13 cellular contexts compared by ENCODE assay signal in the genomic region with DNA sequence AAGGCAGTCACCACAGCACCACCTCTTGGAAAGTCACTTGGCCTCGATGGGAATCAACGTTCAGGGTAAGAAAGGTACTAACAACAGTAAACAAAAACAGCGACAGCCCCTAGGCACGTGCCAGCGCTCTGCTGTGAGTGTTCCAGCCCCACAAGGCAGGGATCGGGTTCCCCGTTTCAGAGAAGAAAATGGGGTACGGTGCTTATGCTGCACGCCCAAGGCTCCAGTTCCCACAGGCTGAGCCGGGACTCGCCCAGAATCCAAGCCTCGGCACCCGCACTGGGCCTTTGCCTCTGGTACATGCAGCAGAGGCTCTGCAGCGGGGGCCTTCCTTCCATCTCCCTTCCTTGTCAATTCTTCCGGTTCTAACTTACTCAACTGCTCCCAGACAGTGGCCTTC. TPM values are rescaled to one million over a fixed set of nuclear protein-coding genes. Genes with fewer than 3 reads are reported as not detected.
DNase-seq lines count a peak whose midpoint lies in the region; ATAC-seq lines count a peak whose summit lies in the region.
"Had no signal": no experiment of that assay in that cellular context is flagged by ENCODE, and none has a peak within 500 bp of the region (broad histone marks: within the 10 kb centered on the region; RNA-seq: fewer than 3 reads in every experiment).

No MANE protein-coding gene starts in this region.

- H3K9me3 Mint-ChIP-seq in activated naive CD8-positive, alpha-beta T cell treated with anti-CD3 and anti-CD28 coated beads for 36 hours, result no peaks in the 10 kb centered on the region
- H3K9me3 Mint-ChIP-seq in stimulated activated naive B cell treated with anti-CD40 and anti-IgM and Interleukin-4, amounts not matched to agents 10 μg/mL and 1 μg/mL and 100 μg/mL, for 72 hours, result no peaks in the 10 kb centered on the region

- no peak for ATAC-seq in Right ventricle myocardium superior (ENCODE audit: poor library complexity)
- ATAC-seq in left lobe of liver, result no peak
- ATAC-seq in stimulated activated naive B cell treated with anti-CD40 and anti-IgM and Interleukin-4, amounts not matched to agents 10 μg/mL and 1 μg/mL and 100 μg/mL, for 72 hours (replicated peaks), result no peak
- ATAC-seq: Panc1 had no signal

- peak overlapping the region; percentile 59 for H3K27ac Mint-ChIP-seq in activated naive CD8-positive, alpha-beta T cell treated with anti-CD3 and anti-CD28 coated beads for 36 hours
- peak overlapping the region; percentile 59 for H3K27ac Mint-ChIP-seq in stimulated activated naive B cell treated with anti-CD40 and anti-IgM and Interleukin-4, amounts not matched to agents 10 μg/mL and 1 μg/mL and 100 μg/mL, for 72 hours

- H3K4me1 Mint-ChIP-seq in activated naive CD8-positive, alpha-beta T cell treated with anti-CD3 and anti-CD28 coated beads for 36 hours, result peaks cover 3% of the 10 kb centered on the region
- H3K4me1 Mint-ChIP-seq in stimulated activated naive B cell treated with anti-CD40 and anti-IgM and Interleukin-4, amounts not matched to agents 10 μg/mL and 1 μg/mL and 100 μg/mL, for 72 hours, result no peaks in the 10 kb centered on the region

- peaks cover 26% of the 10 kb centered on the region for H3K36me3 Mint-ChIP-seq in activated naive CD8-positive, alpha-beta T cell treated with anti-CD3 and anti-CD28 coated beads for 36 hours
- H3K36me3 Mint-ChIP-seq in stimulated activated naive B cell treated with anti-CD40 and anti-IgM and Interleukin-4, amounts not matched to agents 10 μg/mL and 1 μg/mL and 100 μg/mL, for 72 hours, result peaks cover 50 to 70% of the 10 kb centered on the region in 2 donors

- no peak overlapping the region for H3K4me3 Mint-ChIP-seq in activated naive CD8-positive, alpha-beta T cell treated with anti-CD3 and anti-CD28 coated beads for 36 hours
- no peak overlapping the region for H3K4me3 Mint-ChIP-seq in stimulated activated naive B cell treated with anti-CD40 and anti-IgM and Interleukin-4, amounts not matched to agents 10 μg/mL and 1 μg/mL and 100 μg/mL, for 72 hours

- intact Hi-C loops in Right ventricle myocardium superior (cut with DNase I) (no loop called here), cardiac septum (cut with DNase I) (no loop called here)

- DNase-seq in Right ventricle myocardium superior (peak; percentile 32), cardiac septum (ENCODE audit: low spot score) (no peak), left lobe of liver (ENCODE audit: low spot score) (peak; percentile 41), HT-29 (ENCODE audit: low spot score) (no peak), NCI-H2196 (lab: John Stamatoyannopoulos, UW; ENCODE audit: unreplicated experiment) (no peak), NCI-H524 (lab: John Stamatoyannopoulos, UW) (no peak)
- DNase-seq in activated naive CD8-positive, alpha-beta T cell treated with anti-CD3 and anti-CD28 coated beads for 36 hours, result no peak
- no peak for DNase-seq in stimulated activated naive B cell treated with anti-CD40 and anti-IgM and Interleukin-4, amounts not matched to agents 10 μg/mL and 1 μg/mL and 100 μg/mL, for 72 hours
- DNase-seq: activated gamma-delta T cell treated with Interleukin-2 at 50 U/mL for 16 hours, COR-L47, NCI-H1092, NCI-H748 treated with DMSO at 0.1 percent for 48 hours had no signal

- H3K27me3 Mint-ChIP-seq in activated naive CD8-positive, alpha-beta T cell treated with anti-CD3 and anti-CD28 coated beads for 36 hours, result no peaks in the 10 kb centered on the region
- H3K27me3 Mint-ChIP-seq in stimulated activated naive B cell treated with anti-CD40 and anti-IgM and Interleukin-4, amounts not matched to agents 10 μg/mL and 1 μg/mL and 100 μg/mL, for 72 hours, result no peaks in the 10 kb centered on the region

RNA-seq across cellular contexts. Expression of a gene that starts 37.3 kb away (rescaled TPM):
- total RNA-seq in Right ventricle myocardium superior (183 TPM), cardiac septum (245 TPM), left lobe of liver (69.5 TPM)
- total RNA-seq in activated naive CD8-positive, alpha-beta T cell treated with anti-CD3 and anti-CD28 coated beads for 36 hours, result 100 to 1,000 TPM; 372 to 385 TPM
- total RNA-seq in HT-29 (2014; rRNA removed; shearing (Covaris generic)), result 306 and 310 TPM in 2 replicates

RNA-seq across cellular contexts. Expression of a gene that starts 58.0 kb away (rescaled TPM):
- total RNA-seq in Right ventricle myocardium superior (8.8 TPM), cardiac septum (5.5 TPM), left lobe of liver (21.7 TPM)
- total RNA-seq in activated naive CD8-positive, alpha-beta T cell treated with anti-CD3 and anti-CD28 coated beads for 36 hours, result 1 to 10 TPM; 1.1 to 1.2 TPM
- 1.8 and 1.9 TPM in 2 replicates for total RNA-seq in HT-29 (2014; rRNA removed; shearing (Covaris generic))

Comparison
In these comparisons a context has a peak if more than half of its experiments do, and no peak if none do; other contexts are left out.
1. DNase-seq: peak in Right ventricle myocardium superior (single experiment) and left lobe of liver (single experiment); none in cardiac septum (single experiment), activated naive CD8-positive, alpha-beta T cell treated with anti-CD3 and anti-CD28 coated beads for 36 hours (single experiment), stimulated activated naive B cell treated with anti-CD40 and anti-IgM and Interleukin-4, amounts not matched to agents 10 μg/mL and 1 μg/mL and 100 μg/mL, for 72 hours (single experiment), HT-29 (single experiment), NCI-H2196 (single experiment) and NCI-H524 (0 of 2).